In genomic region chr7:84913731-84914130, GRCh38 we compare ENCODE assay signal across 17 cellular contexts.
DNase-seq lines count a peak whose midpoint lies in the region; ATAC-seq, FAIRE-seq and TF ChIP-seq lines count a peak whose summit lies in the region.
"Had no signal": no experiment of that assay in that cellular context is flagged by ENCODE, and none has a peak within 500 bp of the region (broad histone marks: within the 10 kb centered on the region; RNA-seq: fewer than 3 reads in every experiment).

No MANE protein-coding gene starts in this region.

- H3K27me3 ChIP-seq in GM23248 (replicated peaks; ENCODE audit: insufficient read depth) (no peaks in the 10 kb centered on the region), fibroblast of lung (ENCODE audit: control insufficient read depth, insufficient read depth, low read length) (no peaks in the 10 kb centered on the region), subcutaneous abdominal adipose tissue (ENCODE audit: control insufficient read depth in 5 of 5, insufficient read depth in 4 of 5, low read length in 5 of 5) (no peaks in the 10 kb centered on the region), uterus (no peaks in the 10 kb centered on the region), colonic mucosa (no peaks in the 10 kb centered on the region)
- H3K27me3 ChIP-seq: heart right ventricle had no signal

- TF ChIP-seq POLR2A in uterus (IDR thresholded peaks at IDR 0.05) (no peak), GM18505 (IDR thresholded peaks at IDR 0.05; ENCODE audit: borderline replicate concordance, extremely low read depth, insufficient read depth, insufficient read length) (no peak)

- H3F3A ChIP-seq in GM23248 (ENCODE audit: insufficient read depth): peaks cover 4% of the 10 kb centered on the region; the same call in 1 of the 2 replicates

- ATAC-seq in GM18505 (IDR thresholded peaks at IDR 0.05; ENCODE audit: unreplicated experiment): no peak
- ATAC-seq: heart right ventricle, left cardiac atrium had no signal

- peak; percentile 47 for FAIRE-seq in RCC 7860 (lab: Jason Lieb, UNC)
- FAIRE-seq: GM19239 had no signal

- H3K9ac ChIP-seq in GM23248: no peak overlapping the region
- no peak overlapping the region for H3K9ac ChIP-seq in fibroblast of lung (ENCODE audit: insufficient read depth, low read length)
- H3K9ac ChIP-seq in subcutaneous abdominal adipose tissue (ENCODE audit: low read length in 5 of 5): no peak overlapping the region
- no peak overlapping the region for H3K9ac ChIP-seq in colonic mucosa (ENCODE audit: low read depth in 2 of 2, low read length in 2 of 2)

- no peaks in the 10 kb centered on the region for H3K9me2 ChIP-seq in GM23248 (ENCODE audit: insufficient read depth)

- peak overlapping the region; percentile 85 for H2AFZ ChIP-seq in GM23248
- H2AFZ ChIP-seq in fibroblast of lung (ENCODE audit: low read length): no peak overlapping the region

- in situ Hi-C loops in GM23248 (cut with MboI): loop anchor here (10.0 kb wide), 1 partner anchor 59 kb away; no protein-coding TSS in a partner anchor

- intact Hi-C loops in uterus (cut with DNase I; ENCODE audit: low total_unique reads) (no loop called here), colonic mucosa (cut with DNase I) (no loop called here)

- H3K4me2 ChIP-seq in GM23248 (ENCODE audit: unreplicated experiment) (peak overlapping the region; percentile 62), fibroblast of lung (ENCODE audit: extremely low read depth, insufficient read depth, low read length) (no peak overlapping the region)

- H3K4me3 ChIP-seq in GM23248 (peak overlapping the region; percentile 55), fibroblast of lung (replicated peaks in 1 of 4; ENCODE audit: control extremely low read depth in 1 of 4, insufficient read depth in 1 of 4, low read depth in 3 of 4, low read length in 4 of 4) (no peak overlapping the region), subcutaneous abdominal adipose tissue (ENCODE audit: low read depth in 1 of 5, low read length in 5 of 5) (peak overlapping the region in 4 of 5 donors; percentile 51 to 70 (median 56)), uterus (no peak overlapping the region), colonic mucosa (no peak overlapping the region)
- H3K4me3 ChIP-seq: heart right ventricle had no signal

- H3K9me3 ChIP-seq in GM23248 (ENCODE audit: low read depth): no peaks in the 10 kb centered on the region
- H3K9me3 ChIP-seq in fibroblast of lung (ENCODE audit: control insufficient read depth, insufficient read depth, low read depth, low read length): no peaks in the 10 kb centered on the region
- H3K9me3 ChIP-seq in subcutaneous abdominal adipose tissue (ENCODE audit: control insufficient read depth in 5 of 5, low read length in 5 of 5): no peaks in the 10 kb centered on the region
- H3K9me3 ChIP-seq in uterus: no peaks in the 10 kb centered on the region
- H3K9me3 ChIP-seq in colonic mucosa: no peaks in the 10 kb centered on the region

- H4K20me1 ChIP-seq in GM23248 (ENCODE audit: insufficient read depth) (no peaks in the 10 kb centered on the region), fibroblast of lung (ENCODE audit: control insufficient read depth, extremely low read depth, insufficient read depth, low read length) (no peaks in the 10 kb centered on the region)

- DNase-seq in GM23248 (peak; percentile 67), RCC 7860 (ENCODE audit: low spot score) (no peak), fibroblast of lung (ENCODE audit: low read depth in 2 of 2) (peak; percentile 27 to 35), uterus (no peak), colonic mucosa (no peak)
- DNase-seq: activated CD4-positive, alpha-beta T cell treated with anti-CD3 and anti-CD28 coated beads for 48 hours; activated T-cell treated with anti-CD3 and anti-CD28 coated beads for 4 hours; CD8-positive, alpha-beta memory T cell; heart right ventricle; left cardiac atrium; NK-92 treated with Interleukin-12 subunit alpha and Interleukin-12 subunit beta, amount 100 ng/mL, for 24 hours; posterior cingulate gyrus; SHP77; stimulated activated CD4-positive, alpha-beta T cell treated with anti-CD3 and anti-CD28 coated beads, Interleukin-15, amount 100 ng/mL, for 24 hours had no signal

- H3K4me1 ChIP-seq in GM23248 (ENCODE audit: insufficient read depth): peaks cover 15% of the 10 kb centered on the region
- peaks cover 2% of the 10 kb centered on the region for H3K4me1 ChIP-seq in fibroblast of lung (ENCODE audit: control insufficient read depth, extremely low read depth, insufficient read depth, low read length)
- H3K4me1 ChIP-seq in subcutaneous abdominal adipose tissue (ENCODE audit: control insufficient read depth in 5 of 5, insufficient read depth in 5 of 5, low read length in 5 of 5): peaks cover 0 to 5% (median 0%) of the 10 kb centered on the region in 5 donors
- no peaks in the 10 kb centered on the region for H3K4me1 ChIP-seq in uterus
- no peaks in the 10 kb centered on the region for H3K4me1 ChIP-seq in colonic mucosa
- H3K4me1 ChIP-seq: heart right ventricle had no signal

- H3K27ac ChIP-seq in GM23248 (no peak overlapping the region; the same call in 1 of the 2 replicates), fibroblast of lung (ENCODE audit: insufficient read depth, low read length) (no peak overlapping the region), subcutaneous abdominal adipose tissue (ENCODE audit: low read depth, low read length) (no peak overlapping the region), uterus (no peak overlapping the region), colonic mucosa (no peak overlapping the region)
- H3K27ac ChIP-seq: heart right ventricle had no signal

- no peaks in the 10 kb centered on the region for H3K36me3 ChIP-seq in GM23248 (ENCODE audit: low read depth)
- H3K36me3 ChIP-seq in fibroblast of lung (ENCODE audit: control insufficient read depth, insufficient read depth, low read length): no peaks in the 10 kb centered on the region
- H3K36me3 ChIP-seq in subcutaneous abdominal adipose tissue (ENCODE audit: control insufficient read depth in 5 of 5, insufficient read depth in 5 of 5, low read length in 5 of 5): no peaks in the 10 kb centered on the region
- no peaks in the 10 kb centered on the region for H3K36me3 ChIP-seq in uterus
- no peaks in the 10 kb centered on the region for H3K36me3 ChIP-seq in colonic mucosa
- H3K36me3 ChIP-seq: heart right ventricle had no signal

- H3K79me2 ChIP-seq in GM23248 (ENCODE audit: insufficient read depth) (no peaks in the 10 kb centered on the region), fibroblast of lung (ENCODE audit: control insufficient read depth, insufficient read depth, low read length) (no peaks in the 10 kb centered on the region)

- TF ChIP-seq CTCF in fibroblast of lung (conservative IDR thresholded peaks at IDR 0.05 in 1 of 2, IDR thresholded peaks at IDR 0.05 in 1 of 2; ENCODE audit: low read depth in 1 of 2, low read length in 2 of 2) (no peak), uterus (IDR thresholded peaks at IDR 0.05) (no peak), colonic mucosa (IDR thresholded peaks at IDR 0.05) (no peak)

Comparison
In these comparisons a context has a peak if more than half of its experiments do, and no peak if none do; other contexts are left out.
1. DNase-seq: peak in GM23248 (single experiment) and fibroblast of lung (2 of 2); none in RCC 7860 (single experiment), uterus (0 of 2) and colonic mucosa (single experiment).
2. H3K4me3 ChIP-seq: peak in GM23248 (single experiment) and subcutaneous abdominal adipose tissue (4 of 5); none in fibroblast of lung (0 of 4), uterus (0 of 2) and colonic mucosa (single experiment).